In the genomic region with DNA sequence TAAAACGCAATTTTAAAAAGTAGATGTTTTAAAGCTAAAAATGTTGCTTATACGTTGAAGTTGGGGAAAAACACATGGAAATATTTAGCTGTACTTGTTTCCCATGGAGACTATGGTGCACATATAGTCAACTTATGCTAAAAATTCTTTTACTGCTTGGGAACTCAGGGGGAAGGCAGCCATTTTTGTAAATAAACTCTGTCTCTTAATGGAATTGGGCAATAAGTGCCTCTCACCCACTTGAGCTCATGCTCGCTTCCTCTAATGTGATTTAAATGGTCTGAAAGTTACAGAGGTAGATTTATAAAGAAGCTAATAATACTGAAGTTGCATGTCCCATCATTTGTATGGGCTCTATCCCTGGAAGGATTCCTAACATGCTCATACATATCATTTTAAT, we compare ENCODE assay signal across 1 cellular context.
TF ChIP-seq lines count a peak whose summit lies in the region.

No MANE protein-coding gene starts in this region.

TF ChIP-seq in HepG2, 621 proteins besides CTCF, POLR2A, EP300 and RAD21 (continued from another document):
- TF ChIP-seq, protein P1, sequence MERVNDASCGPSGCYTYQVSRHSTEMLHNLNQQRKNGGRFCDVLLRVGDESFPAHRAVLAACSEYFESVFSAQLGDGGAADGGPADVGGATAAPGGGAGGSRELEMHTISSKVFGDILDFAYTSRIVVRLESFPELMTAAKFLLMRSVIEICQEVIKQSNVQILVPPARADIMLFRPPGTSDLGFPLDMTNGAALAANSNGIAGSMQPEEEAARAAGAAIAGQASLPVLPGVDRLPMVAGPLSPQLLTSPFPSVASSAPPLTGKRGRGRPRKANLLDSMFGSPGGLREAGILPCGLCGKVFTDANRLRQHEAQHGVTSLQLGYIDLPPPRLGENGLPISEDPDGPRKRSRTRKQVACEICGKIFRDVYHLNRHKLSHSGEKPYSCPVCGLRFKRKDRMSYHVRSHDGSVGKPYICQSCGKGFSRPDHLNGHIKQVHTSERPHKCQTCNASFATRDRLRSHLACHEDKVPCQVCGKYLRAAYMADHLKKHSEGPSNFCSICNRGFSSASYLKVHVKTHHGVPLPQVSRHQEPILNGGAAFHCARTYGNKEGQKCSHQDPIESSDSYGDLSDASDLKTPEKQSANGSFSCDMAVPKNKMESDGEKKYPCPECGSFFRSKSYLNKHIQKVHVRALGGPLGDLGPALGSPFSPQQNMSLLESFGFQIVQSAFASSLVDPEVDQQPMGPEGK (CRISPR knock-in tag; IDR thresholded peaks at IDR 0.05), result no peak
- TF ChIP-seq TBP (CRISPR knock-in tag; IDR thresholded peaks at IDR 0.05) (no peak), ZNF24 (IDR thresholded peaks at IDR 0.05) (no peak), KDM4B (CRISPR knock-in tag; IDR thresholded peaks at IDR 0.05) (no peak), HOXA3 (CRISPR knock-in tag; IDR thresholded peaks at IDR 0.05) (no peak), SMARCC2 (IDR thresholded peaks at IDR 0.05) (no peak), ZNF780A (CRISPR knock-in tag; IDR thresholded peaks at IDR 0.05) (no peak), RBFOX2 (IDR thresholded peaks at IDR 0.05; ENCODE audit: low read depth, low read length) (no peak)
